8 cellular contexts compared by ENCODE assay signal in genomic region chr2:26764906-26765305, GRCh38. TPM values are rescaled to one million over a fixed set of nuclear protein-coding genes. Genes with fewer than 3 reads are reported as not detected.
DNase-seq lines count a peak whose midpoint lies in the region; ATAC-seq and TF ChIP-seq lines count a peak whose summit lies in the region.

No MANE protein-coding gene starts in this region.

- no peak for TF ChIP-seq CTCF in GM12875 (IDR thresholded peaks at IDR 0.05; ENCODE audit: borderline replicate concordance, insufficient read depth, low read depth, low read length)
- TF ChIP-seq CTCF in fibroblast of the aortic adventitia (IDR thresholded peaks at IDR 0.05; ENCODE audit: insufficient read depth, low read length): no peak

- no peaks in the 10 kb centered on the region for H3K27me3 Mint-ChIP-seq in T-cell

- peaks cover 33 to 54% (median 53%) of the 10 kb centered on the region in 3 donors for H3K4me1 Mint-ChIP-seq in T-cell

- CTCF ChIA-PET in T-cell (lab: Charles Lee) (interaction anchor here in 1 of 2 donors (0.7 kb wide), 1 partner anchor 21 kb away, joined by 3 read pairs; the partner anchor contains the start of gene CENPA), HEK293T (lab: Yijun Ruan, JAX) (no interaction called here)

- peaks cover 4% of the 10 kb centered on the region for H3K4me1 ChIP-seq in rectal smooth muscle tissue (ENCODE audit: control insufficient read depth, insufficient read depth, low read length)

- H3K36me3 Mint-ChIP-seq in T-cell: no peaks in the 10 kb centered on the region

- no peaks in the 10 kb centered on the region for H3K27me3 ChIP-seq in rectal smooth muscle tissue (ENCODE audit: control insufficient read depth, insufficient read depth, low read length)

- ATAC-seq in T-cell (replicated peaks in 1 of 4): no peak
- ATAC-seq in HG03457 (IDR thresholded peaks at IDR 0.05; ENCODE audit: unreplicated experiment): no peak
- ATAC-seq in GM19452 (IDR thresholded peaks at IDR 0.05; ENCODE audit: unreplicated experiment): no peak

- H3K27ac ChIP-seq in rectal smooth muscle tissue (ENCODE audit: low read depth, low read length): peak overlapping the region; percentile 75

- POLR2A ChIA-PET in T-cell (lab: Charles Lee): interaction anchor here in 1 of 2 donors (0.6 kb wide), 1 partner anchor 18 kb away, joined by 5 read pairs; no protein-coding TSS in a partner anchor
- POLR2A ChIA-PET in HEK293T (lab: Yijun Ruan, JAX): no interaction called here

- no peak for DNase-seq in T-cell
- DNase-seq in fibroblast of the aortic adventitia (ENCODE audit: low read depth): no peak
- no peak for DNase-seq in HK-2 (ENCODE audit: unreplicated experiment)
- DNase-seq in HEK293T (ENCODE audit: extremely low spot score): no peak

- H3K4me3 Mint-ChIP-seq in T-cell: peak overlapping the region; percentile 92 to 94 (median 93)

- no peaks in the 10 kb centered on the region for H3K36me3 ChIP-seq in rectal smooth muscle tissue (ENCODE audit: control insufficient read depth, insufficient read depth, low read length)

- H3K27ac Mint-ChIP-seq in T-cell: peak overlapping the region; percentile 83 to 86

- peak overlapping the region; percentile 87 for H3K9ac ChIP-seq in rectal smooth muscle tissue (ENCODE audit: low read length)

- peak overlapping the region; percentile 90 for H3K4me3 ChIP-seq in GM12875 (ENCODE audit: low read depth, low read length)
- H3K4me3 ChIP-seq in fibroblast of the aortic adventitia (ENCODE audit: low read depth, low read length): peak overlapping the region; percentile 95
- peak overlapping the region; percentile 92 for H3K4me3 ChIP-seq in rectal smooth muscle tissue (ENCODE audit: low read length)

- no peaks in the 10 kb centered on the region for H3K9me3 Mint-ChIP-seq in T-cell

TF ChIP-seq in HEK293T, 16 proteins besides CTCF, POLR2A, EP300 and RAD21:
- no peak for TF ChIP-seq CTBP1 (IDR thresholded peaks at IDR 0.05; ENCODE audit: borderline replicate concordance)
- TF ChIP-seq NFRKB (IDR thresholded peaks at IDR 0.05): no peak
- no peak for TF ChIP-seq ZNF384 (IDR thresholded peaks at IDR 0.05)
- TF ChIP-seq HDGF (IDR thresholded peaks at IDR 0.05; ENCODE audit: borderline replicate concordance): no peak
- TF ChIP-seq LEF1 (IDR thresholded peaks at IDR 0.05; ENCODE audit: borderline replicate concordance): no peak
- no peak for TF ChIP-seq FOXM1 (IDR thresholded peaks at IDR 0.05; ENCODE audit: borderline replicate concordance)
- TF ChIP-seq FOXA1 (IDR thresholded peaks at IDR 0.05): no peak
- TF ChIP-seq PKNOX1 (IDR thresholded peaks at IDR 0.05): no peak
- TF ChIP-seq L3MBTL2 (conservative IDR thresholded peaks at IDR 0.05): no peak
- TF ChIP-seq SP1 (IDR thresholded peaks at IDR 0.05): no peak
- TF ChIP-seq BHLHE40 (IDR thresholded peaks at IDR 0.05; ENCODE audit: borderline replicate concordance): no peak
- no peak for TF ChIP-seq ARNT (IDR thresholded peaks at IDR 0.05)
- no peak for TF ChIP-seq TARDBP (IDR thresholded peaks at IDR 0.05)
- no peak for TF ChIP-seq ELF4 (IDR thresholded peaks at IDR 0.05)
- no peak for TF ChIP-seq FOXK2 (IDR thresholded peaks at IDR 0.05)
- TF ChIP-seq SUZ12 (IDR thresholded peaks at IDR 0.05): no peak

RNA-seq across cellular contexts. Expression of gene SLC35F6, which starts 0.8 kb away (rescaled TPM):
- total RNA-seq in T-cell: 10 to 100 TPM; 17.6 to 20.0 (median 18.4) TPM
- 16.7 and 80.8 TPM in 2 replicates for total RNA-seq in fibroblast of the aortic adventitia (ENCODE audit: low replicate concordance)

RNA-seq across cellular contexts. Expression of gene CENPA, which starts 20.9 kb away (rescaled TPM):
- total RNA-seq in T-cell (1 to 10 TPM in 2 of 5 donors, under 1 TPM in 3; 0.30 to 1.9 (median 0.76) TPM), fibroblast of the aortic adventitia (ENCODE audit: low replicate concordance) (9.2 TPM in 1 of 2 replicates, not detected in the other)
